ENCODE assay signal across 21 cellular contexts in the genomic region with DNA sequence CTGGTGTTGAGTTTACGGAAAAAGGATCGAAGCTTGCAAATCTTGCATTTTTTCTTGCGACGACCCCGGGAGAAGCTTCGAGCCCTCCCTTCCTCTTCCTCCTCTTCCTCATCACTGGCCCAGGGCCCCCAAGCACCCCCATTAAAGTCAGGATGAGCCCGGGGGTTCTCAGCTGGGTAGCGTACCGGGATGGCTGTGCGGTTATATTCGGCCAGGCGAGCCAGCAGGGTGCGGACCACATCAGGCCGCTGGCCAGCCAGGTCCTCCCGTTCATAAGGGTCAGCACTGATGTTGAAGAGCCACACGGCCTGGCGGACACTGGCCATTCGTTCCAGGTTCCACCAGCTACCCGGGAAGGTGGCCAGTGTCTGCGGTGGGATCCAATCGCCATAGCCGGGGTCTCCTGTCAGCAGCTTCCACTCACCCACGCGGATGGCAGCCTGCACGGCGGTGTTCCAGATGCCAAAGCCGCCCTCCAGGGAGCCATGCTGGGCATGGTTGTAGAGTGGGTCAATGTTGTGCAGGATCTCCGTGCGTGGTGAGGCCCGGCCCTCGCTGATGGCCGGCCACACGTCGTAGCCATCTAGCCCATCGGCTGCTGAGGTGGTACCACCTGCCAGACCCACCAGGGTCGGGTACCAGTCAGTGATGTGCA. TPM values are rescaled to one million over a fixed set of nuclear protein-coding genes. Genes with fewer than 3 reads are reported as not detected.
DNase-seq lines count a peak whose midpoint lies in the region; ATAC-seq, FAIRE-seq and TF ChIP-seq lines count a peak whose summit lies in the region.
"Had no signal": no experiment of that assay in that cellular context is flagged by ENCODE, and none has a peak within 500 bp of the region (broad histone marks: within the 10 kb centered on the region; RNA-seq: fewer than 3 reads in every experiment).

No MANE protein-coding gene starts in this region.

- 94% methylated on average over 19 of the region's 36 CpGs for WGBS in HepG2 (ENCODE audit: low lambda C conversion rate)
- WGBS in neuronal stem cell (ENCODE audit: extremely low coverage in 2 of 2, insufficient read length in 2 of 2, insufficient replicate concordance in 1 of 2), 2 donors = no CpG with 5 or more reads among the region's 36 CpGs
- WGBS in trophoblast cell (ENCODE audit: extremely low coverage, insufficient coverage, insufficient read length) = no CpG with 5 or more reads among the region's 36 CpGs

- H3K4ac ChIP-seq in neuronal stem cell (ENCODE audit: low read length) = no peak overlapping the region
- no peak overlapping the region for H3K4ac ChIP-seq in trophoblast cell (ENCODE audit: low read depth, low read length)

- no peak for ATAC-seq in HepG2

- H3K79me2 ChIP-seq in HepG2 (ENCODE audit: insufficient read depth, low read length) (peaks cover 13% of the 10 kb centered on the region), trophoblast cell (ENCODE audit: control insufficient read depth, insufficient read depth, low read length, poor library complexity) (peaks cover under 1% of the 10 kb centered on the region)

- TF ChIP-seq RAD21 in HepG2 (CRISPR knock-in tag; IDR thresholded peaks at IDR 0.05) = no peak

- H3K27ac ChIP-seq in RWPE1 = peak overlapping the region; percentile 99
- no peak overlapping the region for H3K27ac ChIP-seq in HepG2 (ENCODE audit: extremely low read length, insufficient read depth, low read length)
- H3K27ac ChIP-seq in neuronal stem cell (replicated peaks; ENCODE audit: low read length) = no peak overlapping the region
- no peak overlapping the region for H3K27ac ChIP-seq in trophoblast cell (ENCODE audit: low read depth, low read length)
- H3K27ac ChIP-seq: C4-2B had no signal

- no peak overlapping the region for H2BK15ac ChIP-seq in neuronal stem cell (ENCODE audit: low read length)

- H3K9me3 ChIP-seq in HepG2 (ENCODE audit: low read length) (no peaks in the 10 kb centered on the region), neuronal stem cell (replicated peaks in 1 of 2; ENCODE audit: control insufficient read depth in 2 of 2, insufficient read depth in 1 of 2, low read depth in 1 of 2, low read length in 2 of 2) (no peaks in the 10 kb centered on the region), trophoblast cell (ENCODE audit: insufficient read depth, low read depth, low read length) (peaks cover 2% of the 10 kb centered on the region)
- H3K9me3 ChIP-seq: BE2C, Caco-2 had no signal

- CTCF ChIA-PET in RWPE1 (lab: Yijun Ruan, JAX) = interaction anchor here (0.7 kb wide), 1 partner anchor 10 kb away, joined by 4 read pairs; no protein-coding TSS in a partner anchor
- CTCF ChIA-PET in HepG2 (lab: Yijun Ruan, JAX; ENCODE audit: low intra/inter-chr PET ratio, low total read pairs) = no interaction called here

- no peaks in the 10 kb centered on the region; a peak in 1 of 5 replicates for H3K36me3 ChIP-seq in HepG2 (replicated peaks in 1 of 2; ENCODE audit: control insufficient read depth in 1 of 2, insufficient read depth in 2 of 2, low read length in 2 of 2)
- no peaks in the 10 kb centered on the region for H3K36me3 ChIP-seq in neuronal stem cell (replicated peaks in 1 of 2; ENCODE audit: control insufficient read depth in 2 of 2, insufficient read depth in 2 of 2, low read length in 2 of 2)
- peaks cover 0 to 3% of the 10 kb centered on the region in 2 experiments for H3K36me3 ChIP-seq in trophoblast cell (ENCODE audit: control insufficient read depth in 1 of 2, insufficient read depth in 2 of 2, low read length in 2 of 2)
- H3K36me3 ChIP-seq: BE2C had no signal

- H3K9ac ChIP-seq in HepG2 (ENCODE audit: insufficient read depth, low read depth, low read length) (no peak overlapping the region), neuronal stem cell (ENCODE audit: low read depth, low read length, poor library complexity) (no peak overlapping the region), trophoblast cell (ENCODE audit: low read length) (no peak overlapping the region)

- H3K27me3 ChIP-seq in HepG2 (ENCODE audit: control insufficient read depth in 1 of 2, insufficient read depth in 2 of 2, low read length in 2 of 2) (no peaks in the 10 kb centered on the region), neuronal stem cell (ENCODE audit: control insufficient read depth in 3 of 3, insufficient read depth in 3 of 3, low read depth in 1 of 3, low read length in 3 of 3) (no peaks in the 10 kb centered on the region), trophoblast cell (ENCODE audit: insufficient read depth, low read length) (no peaks in the 10 kb centered on the region)
- H3K27me3 ChIP-seq: BE2C had no signal

- no peak overlapping the region for H2BK120ac ChIP-seq in neuronal stem cell (ENCODE audit: low read depth, low read length)
- H2BK120ac ChIP-seq in trophoblast cell (ENCODE audit: insufficient read depth, low read length, poor library complexity) = no peak overlapping the region

- H4K20me1 ChIP-seq in HepG2 (ENCODE audit: insufficient read depth, low read length) = no peaks in the 10 kb centered on the region

- POLR2A ChIA-PET in RWPE1 (lab: Yijun Ruan, JAX; ENCODE audit: low non-redundant PET) = no interaction called here
- POLR2A ChIA-PET in HepG2 (lab: Yijun Ruan, JAX) = no interaction called here

- TF ChIP-seq POLR2A in HepG2 (IDR thresholded peaks at IDR 0.05; ENCODE audit: insufficient read depth in 1 of 2, low read depth in 2 of 2, low read length in 2 of 2) = no peak

- TF ChIP-seq CTCF in RWPE1 (conservative IDR thresholded peaks at IDR 0.05; ENCODE audit: low read depth) = no peak
- no peak for TF ChIP-seq CTCF in HepG2 (CRISPR knock-in tag; IDR thresholded peaks at IDR 0.05)

- no peaks in the 10 kb centered on the region for H3K79me1 ChIP-seq in neuronal stem cell (ENCODE audit: low read depth, low read length)
- peaks cover 1% of the 10 kb centered on the region for H3K79me1 ChIP-seq in trophoblast cell (ENCODE audit: low read length)

- no peak overlapping the region for H4K12ac ChIP-seq in trophoblast cell (ENCODE audit: low read depth, low read length)

- no peak overlapping the region for H2AK5ac ChIP-seq in neuronal stem cell (ENCODE audit: low read depth, low read length)
- no peak overlapping the region for H2AK5ac ChIP-seq in trophoblast cell (ENCODE audit: low read length)

- TF ChIP-seq EP300 in HepG2 (IDR thresholded peaks at IDR 0.05; ENCODE audit: low read depth in 2 of 2, low read length in 2 of 2) (no peak), HepG2 (CRISPR knock-in tag; IDR thresholded peaks at IDR 0.05; ENCODE audit: borderline replicate concordance) (no peak)

- no TSS peak for BruUV-seq in HepG2 (replicated peaks; lab: Mats Ljungman, UMichigan)

- H4K8ac ChIP-seq in neuronal stem cell (ENCODE audit: low read depth, low read length) (no peak overlapping the region), trophoblast cell (ENCODE audit: low read depth, low read length) (no peak overlapping the region)

- H4K91ac ChIP-seq in neuronal stem cell (ENCODE audit: low read depth, low read length, poor library complexity) (no peak overlapping the region), trophoblast cell (ENCODE audit: low read depth, low read length) (no peak overlapping the region)

- peak overlapping the region; percentile 67 for H3K18ac ChIP-seq in neuronal stem cell (ENCODE audit: low read length)
- no peak overlapping the region for H3K18ac ChIP-seq in trophoblast cell (ENCODE audit: low read length)

- in situ Hi-C loops in HepG2 (cut with HindIII; ENCODE audit: extremely low pct_ligation_motif_present, low pct_unique_long_range_greater_than_20kb) = loop anchor here (10.0 kb wide), 1 partner anchor 147 kb away; the partner anchor contains the start of gene RPS14

- intact Hi-C loops in HepG2 (cut with micrococcal nuclease; ENCODE audit: unreplicated experiment) = no loop called here

- peaks cover 51% of the 10 kb centered on the region for H3K4me1 ChIP-seq in HepG2 (ENCODE audit: insufficient read depth, low read length)
- peaks cover 11 to 20% of the 10 kb centered on the region in 2 donors for H3K4me1 ChIP-seq in neuronal stem cell (ENCODE audit: control insufficient read depth in 2 of 2, insufficient read depth in 1 of 2, low read depth in 1 of 2, low read length in 2 of 2)
- peaks cover 5 to 8% of the 10 kb centered on the region in 2 experiments for H3K4me1 ChIP-seq in trophoblast cell (ENCODE audit: control insufficient read depth in 1 of 2, insufficient read depth in 2 of 2, low read length in 2 of 2)
- H3K4me1 ChIP-seq: Caco-2 had no signal

- H3K23ac ChIP-seq in neuronal stem cell (ENCODE audit: low read depth, low read length, poor library complexity) (peak overlapping the region; percentile 61), trophoblast cell (ENCODE audit: low read length) (no peak overlapping the region)

- no peak overlapping the region for H3K14ac ChIP-seq in neuronal stem cell (ENCODE audit: low read length)
- H3K14ac ChIP-seq in trophoblast cell (ENCODE audit: low read length) = no peak overlapping the region

- no peak overlapping the region for H3K4me3 ChIP-seq in HepG2 (replicated peaks in 1 of 3; ENCODE audit: insufficient read depth in 1 of 3, low read depth in 2 of 3, low read length in 3 of 3)
- no peak overlapping the region for H3K4me3 ChIP-seq in neuronal stem cell (ENCODE audit: low read length in 2 of 2)
- no peak overlapping the region for H3K4me3 ChIP-seq in trophoblast cell (ENCODE audit: low read depth, low read length)

- peak overlapping the region; percentile 49 for H2BK5ac ChIP-seq in neuronal stem cell (ENCODE audit: low read length)
- no peak overlapping the region for H2BK5ac ChIP-seq in trophoblast cell (ENCODE audit: low read depth, low read length, poor library complexity)

- no peak for DNase-seq in HTR-8/SVneo (ENCODE audit: insufficient read length, low spot score)
- DNase-seq in RWPE1 (ENCODE audit: low spot score) = no peak
- no peak for DNase-seq in HepG2 (ENCODE audit: low spot score)
- DNase-seq in neuronal stem cell (ENCODE audit: low spot score) = no peak
- no peak for DNase-seq in effector CD8-positive, alpha-beta T cell (lab: John Stamatoyannopoulos, UW)
- no peak for DNase-seq in activated T-cell treated with anti-CD3 and anti-CD28 coated beads, Interleukin-2, amount 50 U/mL, for 1 hour
- no peak for DNase-seq in trophoblast cell
- DNase-seq: ACHN; BE2C; Caco-2; CD4-positive, alpha-beta T cell; H9 had no signal

- FAIRE-seq in HTR-8/SVneo (lab: Jason Lieb, UNC) = peak; percentile 33
- FAIRE-seq in HepG2 (lab: Jason Lieb, UNC) = no peak
- FAIRE-seq: A204.1, D721Med, G401.6, GM12891, GM19239, H1 had no signal

- H2AFZ ChIP-seq in HepG2 (ENCODE audit: low read length) = no peak overlapping the region
- no peak overlapping the region for H2AFZ ChIP-seq in neuronal stem cell (ENCODE audit: low read length)
- no peak overlapping the region for H2AFZ ChIP-seq in trophoblast cell (ENCODE audit: insufficient read depth, low read length, poor library complexity)

- no peak overlapping the region for H2BK12ac ChIP-seq in neuronal stem cell (ENCODE audit: low read length)
- no peak overlapping the region for H2BK12ac ChIP-seq in trophoblast cell (ENCODE audit: low read length)

- no peak overlapping the region for H3K4me2 ChIP-seq in HepG2 (ENCODE audit: low read depth, low read length)
- H3K4me2 ChIP-seq in neuronal stem cell (ENCODE audit: insufficient read depth, low read length, poor library complexity, severe bottlenecking) = no peak overlapping the region
- no peak overlapping the region for H3K4me2 ChIP-seq in trophoblast cell (ENCODE audit: low read length)

RNA-seq across cellular contexts. Expression of gene ARSI, which starts 5.3 kb away (rescaled TPM):
- 17.6 and 33.9 TPM in 2 replicates for total RNA-seq in HepG2 (2016; rRNA removed; fragmentation: Illumina TruSeq; extraction: Trizol)
- total RNA-seq in HepG2 (2016; cell fraction: cytosol; rRNA removed; fragmentation: Illumina TruSeq; extraction: Trizol; ENCODE audit: low read depth) = 3.1 and 3.4 TPM in 2 replicates
- total RNA-seq in HepG2 (2016; cell fraction: insoluble cytoplasmic fraction; rRNA removed; fragmentation: Illumina TruSeq; extraction: Trizol) = 21.4 and 37.4 TPM in 2 replicates
- 11.0 and 13.0 TPM in 2 replicates for total RNA-seq in HepG2 (2016; cell fraction: membrane; rRNA removed; fragmentation: Illumina TruSeq; extraction: Trizol)
- total RNA-seq in HepG2 (2016; cell fraction: nucleus; rRNA removed; fragmentation: Illumina TruSeq; extraction: Trizol) = 25.8 and 28.7 TPM in 2 replicates
- polyA plus RNA-seq in HepG2 (2011; rRNA removed) = 4.2 and 6.4 TPM in 2 replicates
- 6.1 and 8.6 TPM in 2 replicates for polyA plus RNA-seq in HepG2 (2011; cell fraction: cytosol; rRNA removed)
- 5.3 and 5.7 TPM in 2 replicates for polyA plus RNA-seq in HepG2 (2011; cell fraction: nucleus; rRNA removed)
- polyA plus RNA-seq in HepG2 (2012) = 2.2 and 3.5 TPM in 2 replicates
- polyA plus RNA-seq in HepG2 (2016; cell fraction: cytosol; fragmentation: Illumina TruSeq; extraction: Trizol; ENCODE audit: low read depth) = 2.1 and 2.4 TPM in 2 replicates
- 14.2 and 17.0 TPM in 2 replicates for polyA plus RNA-seq in HepG2 (2016; cell fraction: insoluble cytoplasmic fraction; fragmentation: Illumina TruSeq; extraction: Trizol; ENCODE audit: low read depth)
- polyA plus RNA-seq in HepG2 (2016; cell fraction: membrane; fragmentation: Illumina TruSeq; extraction: Trizol; ENCODE audit: low read depth) = 5.0 and 7.0 TPM in 2 replicates
- polyA plus RNA-seq in HepG2 (2016; cell fraction: nucleus; fragmentation: Illumina TruSeq; extraction: Trizol; ENCODE audit: insufficient read depth, low read depth) = 29.1 and 30.1 TPM in 2 replicates
- 0.07 and 16.9 TPM in 2 replicates for polyA minus RNA-seq in HepG2 (2011; rRNA and poly(A)+ RNA removed; ENCODE audit: low replicate concordance)
- 5.9 and 6.4 TPM in 2 replicates for polyA minus RNA-seq in HepG2 (2011; cell fraction: cytosol; rRNA and poly(A)+ RNA removed)
- polyA minus RNA-seq in HepG2 (2011; cell fraction: nucleus; rRNA and poly(A)+ RNA removed) = 4.8 and 6.6 TPM in 2 replicates
- 2.6 TPM for polyA plus RNA-seq in neuronal stem cell (2013, experiment 1 of 2)
- polyA plus RNA-seq in neuronal stem cell (2013, experiment 2 of 2) = 2.5 TPM
- polyA plus RNA-seq in trophoblast cell (2013) = 5.1 and 5.3 TPM in 2 replicates
- total RNA-seq: HT-29 had no signal
- polyA plus RNA-seq: IgD-negative memory B cell had no signal

RNA-seq across cellular contexts. Expression of gene CAMK2A, which starts 7.8 kb away (rescaled TPM):
- 0.11 TPM in 1 of 2 replicates, not detected in the other for total RNA-seq in HepG2 (2016; rRNA removed; fragmentation: Illumina TruSeq; extraction: Trizol)
- not detected in 2 replicates for total RNA-seq in HepG2 (2016; cell fraction: cytosol; rRNA removed; fragmentation: Illumina TruSeq; extraction: Trizol; ENCODE audit: low read depth)
- total RNA-seq in HepG2 (2016; cell fraction: insoluble cytoplasmic fraction; rRNA removed; fragmentation: Illumina TruSeq; extraction: Trizol) = 0.03 and 0.09 TPM in 2 replicates
- total RNA-seq in HepG2 (2016; cell fraction: membrane; rRNA removed; fragmentation: Illumina TruSeq; extraction: Trizol) = not detected in 2 replicates
- 0.25 and 0.40 TPM in 2 replicates for total RNA-seq in HepG2 (2016; cell fraction: nucleus; rRNA removed; fragmentation: Illumina TruSeq; extraction: Trizol)
- polyA plus RNA-seq in HepG2 (2011; rRNA removed) = 0.16 TPM in 1 of 2 replicates, not detected in the other
- polyA plus RNA-seq in HepG2 (2011; cell fraction: cytosol; rRNA removed) = 0.03 and 0.04 TPM in 2 replicates
- polyA plus RNA-seq in HepG2 (2011; cell fraction: nucleus; rRNA removed) = 0.09 and 0.39 TPM in 2 replicates
- polyA plus RNA-seq in HepG2 (2012) = 0.03 and 0.08 TPM in 2 replicates
- polyA plus RNA-seq in HepG2 (2016; cell fraction: cytosol; fragmentation: Illumina TruSeq; extraction: Trizol; ENCODE audit: low read depth) = 0.06 TPM in 1 of 2 replicates, not detected in the other
- 0.05 TPM in 1 of 2 replicates, not detected in the other for polyA plus RNA-seq in HepG2 (2016; cell fraction: insoluble cytoplasmic fraction; fragmentation: Illumina TruSeq; extraction: Trizol; ENCODE audit: low read depth)
- not detected in 2 replicates for polyA plus RNA-seq in HepG2 (2016; cell fraction: membrane; fragmentation: Illumina TruSeq; extraction: Trizol; ENCODE audit: low read depth)
- 0.34 and 0.43 TPM in 2 replicates for polyA plus RNA-seq in HepG2 (2016; cell fraction: nucleus; fragmentation: Illumina TruSeq; extraction: Trizol; ENCODE audit: insufficient read depth, low read depth)
- 0.14 TPM in 1 of 2 replicates, not detected in the other for polyA minus RNA-seq in HepG2 (2011; rRNA and poly(A)+ RNA removed; ENCODE audit: low replicate concordance)
- polyA minus RNA-seq in HepG2 (2011; cell fraction: cytosol; rRNA and poly(A)+ RNA removed) = not detected in 2 replicates
- polyA minus RNA-seq in HepG2 (2011; cell fraction: nucleus; rRNA and poly(A)+ RNA removed) = 0.12 TPM in 1 of 2 replicates, not detected in the other
- 0.49 TPM for polyA plus RNA-seq in neuronal stem cell (2013, experiment 1 of 2)
- 0.58 TPM for polyA plus RNA-seq in neuronal stem cell (2013, experiment 2 of 2)
- 0.21 and 0.40 TPM in 2 replicates for polyA plus RNA-seq in trophoblast cell (2013)
- total RNA-seq: Caco-2, HT-29 had no signal
- polyA plus RNA-seq: IgD-negative memory B cell had no signal
